ENCODE assay signal across 1 cellular context in the genomic region with DNA sequence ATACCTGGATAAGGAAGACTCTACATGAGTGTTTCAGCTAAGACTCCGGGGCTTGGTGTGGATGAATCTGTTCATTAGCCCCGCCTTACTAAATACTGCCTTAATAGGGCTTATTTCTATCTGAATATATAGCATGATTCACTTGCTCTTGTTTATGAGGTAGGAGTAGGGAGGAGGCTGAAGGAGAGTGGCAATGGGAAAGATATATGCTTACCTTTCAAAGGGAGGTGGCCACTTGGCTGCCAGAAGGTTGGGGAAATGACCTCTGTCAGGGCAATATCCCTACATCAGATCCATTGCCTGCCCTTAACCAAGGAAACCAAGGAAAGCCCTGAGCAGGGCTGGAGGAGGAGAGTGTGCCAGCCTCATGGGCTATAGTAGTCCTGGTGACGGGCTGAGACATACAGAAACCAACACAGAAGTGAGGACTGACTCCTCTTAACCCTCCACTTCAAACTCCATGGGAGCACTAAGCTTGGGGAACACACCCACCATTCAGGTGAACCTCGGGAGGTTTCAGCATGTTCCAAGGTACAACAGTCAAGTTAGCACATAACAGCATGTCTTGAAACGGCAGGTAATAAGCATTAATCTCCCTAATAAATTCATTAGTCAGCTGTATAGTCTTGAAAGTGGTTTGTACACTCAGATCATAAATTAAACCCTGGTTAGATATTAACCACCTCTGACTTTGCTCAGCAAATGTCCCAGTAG.
TF ChIP-seq lines count a peak whose summit lies in the region.

No MANE protein-coding gene starts in this region.

TF ChIP-seq in IMR-90, 13 proteins besides CTCF, POLR2A, EP300 and RAD21:
- TF ChIP-seq, protein P1, sequence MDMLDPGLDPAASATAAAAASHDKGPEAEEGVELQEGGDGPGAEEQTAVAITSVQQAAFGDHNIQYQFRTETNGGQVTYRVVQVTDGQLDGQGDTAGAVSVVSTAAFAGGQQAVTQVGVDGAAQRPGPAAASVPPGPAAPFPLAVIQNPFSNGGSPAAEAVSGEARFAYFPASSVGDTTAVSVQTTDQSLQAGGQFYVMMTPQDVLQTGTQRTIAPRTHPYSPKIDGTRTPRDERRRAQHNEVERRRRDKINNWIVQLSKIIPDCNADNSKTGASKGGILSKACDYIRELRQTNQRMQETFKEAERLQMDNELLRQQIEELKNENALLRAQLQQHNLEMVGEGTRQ (IDR thresholded peaks at IDR 0.05; ENCODE audit: low read depth, low read length), result no peak
- TF ChIP-seq CHD1 (IDR thresholded peaks at IDR 0.05; ENCODE audit: low read depth, low read length) (no peak), MAFK (IDR thresholded peaks at IDR 0.05; ENCODE audit: low read depth, low read length) (no peak), MXI1 (IDR thresholded peaks at IDR 0.05; ENCODE audit: borderline replicate concordance, low read depth, low read length) (no peak)
